ENCODE assay signal across 8 cellular contexts in the genomic region with DNA sequence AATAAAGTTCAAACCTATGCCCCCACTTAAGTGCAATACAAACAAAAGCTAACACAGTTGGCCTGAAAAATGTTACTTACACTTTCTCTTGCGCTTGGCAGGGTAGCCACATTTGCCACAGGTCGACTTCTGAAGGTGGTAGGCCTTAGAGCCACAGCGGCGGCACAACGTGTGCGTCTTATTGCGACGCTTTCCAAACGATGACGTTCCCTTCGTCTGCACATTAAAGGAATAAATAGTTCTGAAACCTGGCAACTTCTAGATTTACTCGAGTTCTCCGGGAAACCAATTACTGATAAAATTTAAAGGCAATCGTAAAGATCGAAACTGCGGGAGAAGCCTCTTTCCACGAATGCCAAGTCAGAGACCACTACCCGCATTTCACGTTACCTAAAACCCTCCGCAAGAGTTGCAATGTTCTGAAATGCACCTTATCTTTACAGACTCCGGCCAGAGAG. TPM values are rescaled to one million over a fixed set of nuclear protein-coding genes. Genes with fewer than 3 reads are reported as not detected.
A peak's percentile ranks its signal among the peaks of the same experiment; 100 is the strongest.
DNase-seq lines count a peak whose midpoint lies in the region; ATAC-seq and TF ChIP-seq lines count a peak whose summit lies in the region.

No MANE protein-coding gene starts in this region.

- H3K9ac ChIP-seq in IMR-90 (ENCODE audit: low read depth, low read length) = peak overlapping the region; percentile 95

- H2AK5ac ChIP-seq in IMR-90 (ENCODE audit: low read depth, low read length) = peak overlapping the region; percentile 97

- peaks cover 69% of the 10 kb centered on the region for H3K4me1 Mint-ChIP-seq in activated CD4-positive, alpha-beta memory T cell treated with anti-CD3 and anti-CD28 coated beads, Interleukin-2, amount 10 ng/mL, durations not matched to agents 7 days and 5 days

- peaks cover 60% of the 10 kb centered on the region for H3K36me3 Mint-ChIP-seq in activated CD4-positive, alpha-beta memory T cell treated with anti-CD3 and anti-CD28 coated beads, Interleukin-2, amount 10 ng/mL, durations not matched to agents 7 days and 5 days (ENCODE audit: low read depth)

- ATAC-seq in IMR-90 (ENCODE audit: low read depth) = no peak
- ATAC-seq in GM19467 (IDR thresholded peaks at IDR 0.05; ENCODE audit: unreplicated experiment) = no peak

- 0 out of 3 replicates have a peak overlapping the region, but pooled peaks have one; percentile 6 for H2BK15ac ChIP-seq in IMR-90 (ENCODE audit: low read depth, low read length)

- H3K4me3 Mint-ChIP-seq in activated CD4-positive, alpha-beta memory T cell treated with anti-CD3 and anti-CD28 coated beads, Interleukin-2, amount 10 ng/mL, durations not matched to agents 7 days and 5 days = peak overlapping the region; percentile 99

- WGBS in IMR-90 (ENCODE audit: extremely low coverage in 2 of 2, insufficient read length in 1 of 2), 2 experiments = 0% methylated on average over 11 of the region's 21 CpGs; no CpG with 5 or more reads in 1 of the 2 experiments

- DNase-seq in BE2C (no peak), IMR-90 (peak; percentile 33), epithelial cell of prostate (ENCODE audit: low read depth, low spot score) (no peak), NCI-H226 (no peak), NCI-H1417 treated with DMSO at 0.1 percent for 48 hours (lab: John Stamatoyannopoulos, UW) (no peak)
- peak; percentile 64 for DNase-seq in activated CD4-positive, alpha-beta memory T cell treated with anti-CD3 and anti-CD28 coated beads, Interleukin-2, amount 10 ng/mL, durations not matched to agents 7 days and 5 days

- peaks cover 54% of the 10 kb centered on the region for H3K36me3 ChIP-seq in BE2C
- H3K36me3 ChIP-seq in IMR-90 (ENCODE audit: control insufficient read depth, insufficient read depth, low read length) = peaks cover 42% of the 10 kb centered on the region
- H3K36me3 ChIP-seq in neutrophil = peaks cover 44% of the 10 kb centered on the region

- peak overlapping the region; percentile 84 to 91 for H4K8ac ChIP-seq in IMR-90 (ENCODE audit: low read depth in 2 of 2, low read length in 2 of 2)

- H3K27me3 Mint-ChIP-seq in activated CD4-positive, alpha-beta memory T cell treated with anti-CD3 and anti-CD28 coated beads, Interleukin-2, amount 10 ng/mL, durations not matched to agents 7 days and 5 days = no peaks in the 10 kb centered on the region

- H3K4me1 ChIP-seq in BE2C (no peaks in the 10 kb centered on the region), IMR-90 (ENCODE audit: control insufficient read depth, insufficient read depth, low read length) (peaks cover 2% of the 10 kb centered on the region; the same call in 1 of the 2 replicates), neutrophil (ENCODE audit: control insufficient read depth in 1 of 2, insufficient read depth in 1 of 2, low read depth in 1 of 2, low read length in 1 of 2) (peaks cover 51 to 55% of the 10 kb centered on the region in 2 experiments)

- no peak for TF ChIP-seq RAD21 in IMR-90 (IDR thresholded peaks at IDR 0.05; ENCODE audit: low read length)

- peaks cover 55% of the 10 kb centered on the region for H4K20me1 ChIP-seq in IMR-90 (ENCODE audit: insufficient read depth, low read length)

- peak overlapping the region; percentile 20 for H3K18ac ChIP-seq in IMR-90 (ENCODE audit: low read depth, low read length)

- intact Hi-C loops in IMR-90 (cut with micrococcal nuclease) = loop anchor here (2.0 to 5.0 kb wide), 2 partner anchors 80 to 1412 kb away; partner anchors contain the start of genes DAB2 and TTC33

- H3K9me1 ChIP-seq in IMR-90 (ENCODE audit: insufficient read depth, low read length) = 0 out of 2 replicates have a peak, but pooled peaks cover 2% of the 10 kb centered on the region

- TF ChIP-seq CTCF in BE2C (IDR thresholded peaks at IDR 0.05; ENCODE audit: low read depth, low read length) (no peak), IMR-90 (conservative IDR thresholded peaks at IDR 0.05; ENCODE audit: low read depth, low read length) (no peak), neutrophil (IDR thresholded peaks at IDR 0.05) (no peak)

- H3K56ac ChIP-seq in IMR-90 (ENCODE audit: extremely low read depth, insufficient read depth, low read length) = peak overlapping the region; percentile 98

- H2BK5ac ChIP-seq in IMR-90 (ENCODE audit: low read depth, low read length, poor library complexity, severe bottlenecking) = peak overlapping the region; percentile 89

- H3K9me3 ChIP-seq in BE2C (no peaks in the 10 kb centered on the region), IMR-90 (ENCODE audit: control insufficient read depth, insufficient read depth, low read length) (no peaks in the 10 kb centered on the region), neutrophil (no peaks in the 10 kb centered on the region)

- H3K4me2 ChIP-seq in IMR-90 (ENCODE audit: low read depth, low read length) = peak overlapping the region; percentile 98

- H3K9me3 Mint-ChIP-seq in activated CD4-positive, alpha-beta memory T cell treated with anti-CD3 and anti-CD28 coated beads, Interleukin-2, amount 10 ng/mL, durations not matched to agents 7 days and 5 days = no peaks in the 10 kb centered on the region

- H3K4ac ChIP-seq in IMR-90 (ENCODE audit: low read depth, low read length) = peak overlapping the region; percentile 97

- peak overlapping the region; percentile 40; the same call in 1 of the 2 replicates for H2BK120ac ChIP-seq in IMR-90 (ENCODE audit: low read depth, low read length)

- no peak for TF ChIP-seq POLR2A in IMR-90 (IDR thresholded peaks at IDR 0.05; ENCODE audit: low read depth, low read length)

- H3K27ac ChIP-seq in IMR-90 (ENCODE audit: insufficient read depth, low read length) (peak overlapping the region; percentile 78), epithelial cell of prostate (peak overlapping the region; percentile 98), neutrophil (peak overlapping the region; percentile 90)

- peak overlapping the region; percentile 97 for H2AK9ac ChIP-seq in IMR-90 (replicated peaks; ENCODE audit: low read depth, low read length, poor library complexity)

- in situ Hi-C loops in IMR-90 (cut with MboI; ENCODE audit: low sequenced_read_pairs) = no loop called here

- H3K4me3 ChIP-seq in BE2C (ENCODE audit: low read depth, low read length) = peak overlapping the region; percentile 86
- H3K4me3 ChIP-seq in IMR-90 (ENCODE audit: insufficient read depth, low read depth, low read length) = peak overlapping the region; percentile 74
- H3K4me3 ChIP-seq in neutrophil (ENCODE audit: low read depth in 1 of 2, low read length in 1 of 2) = peak overlapping the region; percentile 86 to 99

- H2AFZ ChIP-seq in IMR-90 (replicated peaks; ENCODE audit: low read length, poor library complexity) = peak overlapping the region; percentile 100

- H3K79me1 ChIP-seq in IMR-90 (ENCODE audit: low read depth in 1 of 2, low read length in 2 of 2) = peaks cover 13 to 61% of the 10 kb centered on the region in 2 experiments

- peak overlapping the region; percentile 95 for H3K23ac ChIP-seq in IMR-90 (ENCODE audit: low read depth, low read length)

- CTCF ChIA-PET in IMR-90 (lab: Yijun Ruan, JAX) = no interaction called here
- CTCF ChIA-PET in activated CD4-positive, alpha-beta memory T cell treated with anti-CD3 and anti-CD28 coated beads, Interleukin-2, amount 10 ng/mL, durations not matched to agents 7 days and 5 days (lab: Charles Lee) = no interaction called here

- peak overlapping the region; percentile 75 for H4K91ac ChIP-seq in IMR-90 (ENCODE audit: insufficient read depth, low read depth, low read length)

- POLR2A ChIA-PET in IMR-90 (lab: Charles Lee; ENCODE audit: unreplicated experiment) = interaction anchor here (0.6 kb wide), 1 partner anchor 146 kb away, joined by 3 read pairs; no protein-coding TSS in a partner anchor
- POLR2A ChIA-PET in activated CD4-positive, alpha-beta memory T cell treated with anti-CD3 and anti-CD28 coated beads, Interleukin-2, amount 10 ng/mL, durations not matched to agents 7 days and 5 days (lab: Charles Lee) = interaction anchor here (0.6 to 4.5 kb wide), 12 partner anchors 9 to 1036 kb away, joined by 3 to 19 read pairs (median 4); partner anchors contain the start of genes OXCT1, PRKAA1 and TTC33

- H2BK20ac ChIP-seq in IMR-90 (ENCODE audit: low read depth, low read length) = no peak overlapping the region

- H4K5ac ChIP-seq in IMR-90 (ENCODE audit: low read depth, low read length) = peak overlapping the region; percentile 80

- dilution Hi-C loops in IMR-90 (cut with HindIII; ENCODE audit: low sequenced_read_pairs, unreplicated experiment) = no loop called here

- H3K27me3 ChIP-seq in BE2C = no peaks in the 10 kb centered on the region
- no peaks in the 10 kb centered on the region for H3K27me3 ChIP-seq in IMR-90 (ENCODE audit: control insufficient read depth, insufficient read depth, low read length)
- no peaks in the 10 kb centered on the region for H3K27me3 ChIP-seq in neutrophil

- H3K27ac Mint-ChIP-seq in activated CD4-positive, alpha-beta memory T cell treated with anti-CD3 and anti-CD28 coated beads, Interleukin-2, amount 10 ng/mL, durations not matched to agents 7 days and 5 days = peak overlapping the region; percentile 98

- BruUV-seq in IMR-90 (replicated peaks; lab: Mats Ljungman, UMichigan) = TSS peak; percentile 75

- peak overlapping the region; percentile 97 for H3K14ac ChIP-seq in IMR-90 (replicated peaks; ENCODE audit: low read depth, low read length)

TF ChIP-seq in IMR-90, 13 proteins besides CTCF, POLR2A, EP300 and RAD21 (continues in another document):
- no peak for TF ChIP-seq SMC3 (IDR thresholded peaks at IDR 0.05; ENCODE audit: low read depth, low read length)

RNA-seq across cellular contexts. Expression of gene RPL37, which starts 0.6 kb away (rescaled TPM):
- polyA plus RNA-seq in BE2C (2012; ENCODE audit: insufficient read depth, insufficient read length, low read depth) = 1,449 TPM
- 35.3 and 68.6 TPM in 2 replicates for total RNA-seq in IMR-90 (2012; rRNA removed)
- polyA plus RNA-seq in IMR-90 (2012; rRNA removed) = 294 and 551 TPM in 2 replicates
- polyA plus RNA-seq in IMR-90 (2012; cell fraction: cytosol; rRNA removed) = 107 and 412 TPM in 2 replicates
- 28.1 and 181 TPM in 2 replicates for polyA plus RNA-seq in IMR-90 (2012; cell fraction: nucleus; rRNA removed; ENCODE audit: low replicate concordance)
- total RNA-seq in activated CD4-positive, alpha-beta memory T cell treated with anti-CD3 and anti-CD28 coated beads, Interleukin-2, amount 10 ng/mL, durations not matched to agents 7 days and 5 days = 1,000 to 10,000 TPM; 1,494 to 1,565 TPM

RNA-seq across cellular contexts. Expression of gene CARD6, which starts 6.7 kb away (rescaled TPM):
- 0.12 TPM for polyA plus RNA-seq in BE2C (2012; ENCODE audit: insufficient read depth, insufficient read length, low read depth)
- total RNA-seq in IMR-90 (2012; rRNA removed) = 4.2 and 4.3 TPM in 2 replicates
- 1.5 and 1.8 TPM in 2 replicates for polyA plus RNA-seq in IMR-90 (2012; rRNA removed)
- 0.46 and 0.63 TPM in 2 replicates for polyA plus RNA-seq in IMR-90 (2012; cell fraction: cytosol; rRNA removed)
- 0.18 and 1.3 TPM in 2 replicates for polyA plus RNA-seq in IMR-90 (2012; cell fraction: nucleus; rRNA removed; ENCODE audit: low replicate concordance)
- 1 to 10 TPM; 4.4 to 4.6 TPM for total RNA-seq in activated CD4-positive, alpha-beta memory T cell treated with anti-CD3 and anti-CD28 coated beads, Interleukin-2, amount 10 ng/mL, durations not matched to agents 7 days and 5 days

RNA-seq across cellular contexts. Expression of gene PRKAA1, which starts 36.2 kb away (rescaled TPM):
- 36.3 TPM for polyA plus RNA-seq in BE2C (2012; ENCODE audit: insufficient read depth, insufficient read length, low read depth)
- 94.1 and 129 TPM in 2 replicates for total RNA-seq in IMR-90 (2012; rRNA removed)
- 38.9 and 47.7 TPM in 2 replicates for polyA plus RNA-seq in IMR-90 (2012; rRNA removed)
- 5.5 and 8.8 TPM in 2 replicates for polyA plus RNA-seq in IMR-90 (2012; cell fraction: cytosol; rRNA removed)
- 25.9 and 134 TPM in 2 replicates for polyA plus RNA-seq in IMR-90 (2012; cell fraction: nucleus; rRNA removed; ENCODE audit: low replicate concordance)
- 10 to 100 TPM; 76.6 to 77.7 TPM for total RNA-seq in activated CD4-positive, alpha-beta memory T cell treated with anti-CD3 and anti-CD28 coated beads, Interleukin-2, amount 10 ng/mL, durations not matched to agents 7 days and 5 days

Comparison
In these comparisons a context has a peak if more than half of its experiments do, and no peak if none do; other contexts are left out.
1. DNase-seq: peak in IMR-90 (single experiment) and activated CD4-positive, alpha-beta memory T cell treated with anti-CD3 and anti-CD28 coated beads, Interleukin-2, amount 10 ng/mL, durations not matched to agents 7 days and 5 days (single experiment); none in BE2C (single experiment), epithelial cell of prostate (single experiment), NCI-H226 (single experiment) and NCI-H1417 treated with DMSO at 0.1 percent for 48 hours (single experiment).
2. RNA of gene RPL37, which starts 0.6 kb away (total RNA-seq): 1,494 to 1,565 TPM in activated CD4-positive, alpha-beta memory T cell treated with anti-CD3 and anti-CD28 coated beads, Interleukin-2, amount 10 ng/mL, durations not matched to agents 7 days and 5 days; 35.3 to 68.6 TPM in IMR-90; every median in the first group is over 10 times any median in the second.
3. Peak in every context shown above with its lines, with median percentiles within 50 percentile points of each other: H3K4me3 ChIP-seq and H3K27ac ChIP-seq.